In genomic region chr16:72995151-72995881, GRCh38 we compare ENCODE assay signal across 11 cellular contexts. TPM values are rescaled to one million over a fixed set of nuclear protein-coding genes. Genes with fewer than 3 reads are reported as not detected.
DNase-seq lines count a peak whose midpoint lies in the region; ATAC-seq and TF ChIP-seq lines count a peak whose summit lies in the region.
"Had no signal": no experiment of that assay in that cellular context is flagged by ENCODE, and none has a peak within 500 bp of the region (broad histone marks: within the 10 kb centered on the region; RNA-seq: fewer than 3 reads in every experiment).

No MANE protein-coding gene starts in this region.

- no peaks in the 10 kb centered on the region for H3K36me3 ChIP-seq in body of pancreas (replicated peaks in 1 of 2; ENCODE audit: insufficient read depth in 1 of 2, low read depth in 2 of 2)

- peaks cover 5% of the 10 kb centered on the region for H3K36me3 Mint-ChIP-seq in osteocyte (ENCODE audit: unreplicated experiment)

- no peak overlapping the region for H3K4me3 Mint-ChIP-seq in osteocyte (ENCODE audit: unreplicated experiment)

- no peak for TF ChIP-seq POLR2A in body of pancreas (IDR thresholded peaks at IDR 0.05)

- intact Hi-C loops in body of pancreas (cut with DNase I) = no loop called here

- H3K4me1 ChIP-seq in body of pancreas = peaks cover 75% of the 10 kb centered on the region

- no peaks in the 10 kb centered on the region for H3K9me3 Mint-ChIP-seq in osteocyte (ENCODE audit: unreplicated experiment)

- TF ChIP-seq CTCF in body of pancreas (IDR thresholded peaks at IDR 0.05) (peak in 3 of 7 experiments; percentile 18 to 21 (median 20)), osteocyte (IDR thresholded peaks at IDR 0.05) (peak; percentile 51)

- 72 to 78% methylated on average over 18 of the region's 18 CpGs for WGBS in body of pancreas, 2 donors

- no peaks in the 10 kb centered on the region for H3K27me3 Mint-ChIP-seq in osteocyte (ENCODE audit: unreplicated experiment)

- H3K27ac Mint-ChIP-seq in osteocyte (ENCODE audit: unreplicated experiment) = peak overlapping the region; percentile 31

- DNase-seq in NCI-H748 (lab: John Stamatoyannopoulos, UW; ENCODE audit: unreplicated experiment) (peak; percentile 6), NCI-H748 treated with DMSO at 0.1 percent for 48 hours (lab: John Stamatoyannopoulos, UW) (no peak), HuH-7 (ENCODE audit: low spot score) (peak; percentile 50), body of pancreas (peak in 1 of 4 donors; percentile 11), osteocyte (ENCODE audit: extremely low spot score, unreplicated experiment) (no peak), NCI-H1436 treated with DMSO at 0.1 percent for 48 hours (lab: John Stamatoyannopoulos, UW) (no peak)
- DNase-seq: activated naive CD4-positive, alpha-beta T cell treated with Interleukin-2 at 50 U/mL for 16 hours; NCI-H2081 treated with DMSO at 0.1 percent for 48 hours had no signal

- H3K4me3 ChIP-seq in body of pancreas = no peak overlapping the region
- H3K4me3 ChIP-seq: BLaER1 treated with 17β-estradiol and CSF1 and Interleukin-3, amounts not matched to agents 10 nM and 100 nM had no signal

- peaks cover 88% of the 10 kb centered on the region for H3K4me1 Mint-ChIP-seq in osteocyte (ENCODE audit: unreplicated experiment)

- H3K27me3 ChIP-seq in body of pancreas = no peaks in the 10 kb centered on the region
- H3K27me3 ChIP-seq: BLaER1 treated with 17β-estradiol and CSF1 and Interleukin-3, amounts not matched to agents 10 nM and 100 nM had no signal

- ATAC-seq in body of pancreas (no peak), GM18873 (IDR thresholded peaks at IDR 0.05; ENCODE audit: low FRiP score, unreplicated experiment) (no peak), GM19395 (IDR thresholded peaks at IDR 0.05; ENCODE audit: unreplicated experiment) (no peak)

- peak overlapping the region in 3 of 4 donors; percentile 35 to 69 (median 66) for H3K27ac ChIP-seq in body of pancreas
- H3K27ac ChIP-seq: BLaER1 treated with 17β-estradiol and CSF1 and Interleukin-3, amounts not matched to agents 10 nM and 100 nM had no signal

- no peaks in the 10 kb centered on the region for H3K9me3 ChIP-seq in body of pancreas

RNA-seq across cellular contexts. Expression of gene ZFHX3, which starts 52.6 kb away (rescaled TPM):
- total RNA-seq in body of pancreas (10 to 100 TPM; 22.4 to 24.6 TPM), osteocyte (89.1 and 97.0 TPM in 2 replicates)

Comparison
In these comparisons a context has a peak if more than half of its experiments do, and no peak if none do; other contexts are left out.
1. DNase-seq: peak in NCI-H748 (single experiment) and HuH-7 (single experiment); none in NCI-H748 treated with DMSO at 0.1 percent for 48 hours (single experiment), osteocyte (single experiment) and NCI-H1436 treated with DMSO at 0.1 percent for 48 hours (single experiment).